ENCODE assay signal across 24 cellular contexts in genomic region chr22:45664136-45664646, GRCh38.
"Had no signal": no experiment of that assay in that cellular context is flagged by ENCODE, and none has a peak within 500 bp of the region (broad histone marks: within the 10 kb centered on the region; RNA-seq: fewer than 3 reads in every experiment).

No MANE protein-coding gene starts in this region.

- H3K27me3 ChIP-seq: adrenal gland, MG63 had no signal

- H3K4me1 ChIP-seq: adrenal gland had no signal

- H3K27ac Mint-ChIP-seq: activated CD4-positive, alpha-beta T cell treated with anti-CD3 and anti-CD28 coated beads, Interleukin-2, amount 10 ng/mL, durations not matched to agents 7 days and 5 days; activated naive CD4-positive, alpha-beta T cell treated with anti-CD3 and anti-CD28 coated beads for 36 hours; activated naive CD4-positive, alpha-beta T cell treated with anti-CD3 and anti-CD28 coated beads, Interleukin-2, amount 50 U/mL, for 72 hours; activated T-helper 1 cell treated with anti-CD3 and anti-CD28 coated beads, Interleukin-12 subunit alpha, Interleukin-12 subunit beta, Interleukin-2, Interleukin-4 antibody, amounts not matched to agents 30 ng/mL and 10 ng/mL and 1 ng/mL, durations not matched to agents 14 hours and 24 hours and 36 hours; brain; T-helper 1 cell treated with Interleukin-12 subunit alpha and Interleukin-12 subunit beta and Interleukin-4 antibody, amounts not matched to agents 30 μg/mL and 1 μg/mL, for 36 hours; T-helper 2 cell treated with Interferon-gamma antibody and Interleukin-4, amounts not matched to agents 5 μg/mL and 100 μg/mL, for 36 hours had no signal

- H3K9me3 Mint-ChIP-seq: activated CD4-positive, alpha-beta T cell treated with anti-CD3 and anti-CD28 coated beads, Interleukin-2, amount 10 ng/mL, durations not matched to agents 7 days and 5 days; activated naive CD4-positive, alpha-beta T cell treated with anti-CD3 and anti-CD28 coated beads for 36 hours; activated naive CD4-positive, alpha-beta T cell treated with anti-CD3 and anti-CD28 coated beads, Interleukin-2, amount 50 U/mL, for 72 hours; activated T-helper 1 cell treated with anti-CD3 and anti-CD28 coated beads, Interleukin-12 subunit alpha, Interleukin-12 subunit beta, Interleukin-2, Interleukin-4 antibody, amounts not matched to agents 30 ng/mL and 10 ng/mL and 1 ng/mL, durations not matched to agents 14 hours and 24 hours and 36 hours; T-helper 1 cell treated with Interleukin-12 subunit alpha and Interleukin-12 subunit beta and Interleukin-4 antibody, amounts not matched to agents 30 μg/mL and 1 μg/mL, for 36 hours; T-helper 2 cell treated with Interferon-gamma antibody and Interleukin-4, amounts not matched to agents 5 μg/mL and 100 μg/mL, for 36 hours had no signal

- H3K27ac ChIP-seq: adrenal gland had no signal

- H3K4me3 ChIP-seq: adrenal gland, MG63 had no signal

- H3K9me3 ChIP-seq: adrenal gland had no signal

- DNase-seq: activated CD4-positive, alpha-beta T cell treated with anti-CD3 and anti-CD28 coated beads, Interleukin-2, amount 10 ng/mL, durations not matched to agents 7 days and 5 days; activated CD4-positive, alpha-beta T cell treated with anti-CD3 and anti-CD28 coated beads, Interleukin-2, amount 50 U/mL, for 48 hours; activated CD8-positive, alpha-beta memory T cell treated with anti-CD3 and anti-CD28 coated beads, Interleukin-2, amount 50 U/mL, for 4 hours; activated gamma-delta T cell treated with Interleukin-2 at 50 U/mL for 16 hours; activated naive CD4-positive, alpha-beta T cell treated with anti-CD3 and anti-CD28 coated beads for 36 hours; activated T-cell treated with anti-CD3 and anti-CD28 coated beads for 4 hours; activated T-cell treated with anti-CD3 and anti-CD28 coated beads, Interleukin-2, amount 50 U/mL, for 4 hours; adrenal gland; anterior cingulate cortex; caudate nucleus; MG63; NCI-H1092; NCI-H1436 treated with DMSO at 0.1 percent for 48 hours; NCI-H1694 treated with DMSO at 0.1 percent for 48 hours; NCI-H2029; NCI-H345; NCI-H524 treated with DMSO at 0.1 percent for 48 hours; RPMI8226; SHP77 treated with DMSO at 0.1 percent for 48 hours had no signal

- H3K4me3 Mint-ChIP-seq: activated CD4-positive, alpha-beta T cell treated with anti-CD3 and anti-CD28 coated beads, Interleukin-2, amount 10 ng/mL, durations not matched to agents 7 days and 5 days; activated naive CD4-positive, alpha-beta T cell treated with anti-CD3 and anti-CD28 coated beads for 36 hours; activated T-cell treated with anti-CD3 and anti-CD28 coated beads, Interleukin-2, amount 50 U/mL, for 4 hours; activated T-helper 1 cell treated with anti-CD3 and anti-CD28 coated beads, Interleukin-12 subunit alpha, Interleukin-12 subunit beta, Interleukin-2, Interleukin-4 antibody, amounts not matched to agents 30 ng/mL and 10 ng/mL and 1 ng/mL, durations not matched to agents 14 hours and 24 hours and 36 hours; brain; T-helper 1 cell treated with Interleukin-12 subunit alpha and Interleukin-12 subunit beta and Interleukin-4 antibody, amounts not matched to agents 30 μg/mL and 1 μg/mL, for 36 hours; T-helper 2 cell treated with Interferon-gamma antibody and Interleukin-4, amounts not matched to agents 5 μg/mL and 100 μg/mL, for 36 hours had no signal

- H3K36me3 Mint-ChIP-seq: brain had no signal

- H3K4me1 Mint-ChIP-seq: activated CD4-positive, alpha-beta T cell treated with anti-CD3 and anti-CD28 coated beads, Interleukin-2, amount 10 ng/mL, durations not matched to agents 7 days and 5 days; brain had no signal

- H3K36me3 ChIP-seq: adrenal gland, MG63 had no signal
